7 cellular contexts compared by ENCODE assay signal in the genomic region with DNA sequence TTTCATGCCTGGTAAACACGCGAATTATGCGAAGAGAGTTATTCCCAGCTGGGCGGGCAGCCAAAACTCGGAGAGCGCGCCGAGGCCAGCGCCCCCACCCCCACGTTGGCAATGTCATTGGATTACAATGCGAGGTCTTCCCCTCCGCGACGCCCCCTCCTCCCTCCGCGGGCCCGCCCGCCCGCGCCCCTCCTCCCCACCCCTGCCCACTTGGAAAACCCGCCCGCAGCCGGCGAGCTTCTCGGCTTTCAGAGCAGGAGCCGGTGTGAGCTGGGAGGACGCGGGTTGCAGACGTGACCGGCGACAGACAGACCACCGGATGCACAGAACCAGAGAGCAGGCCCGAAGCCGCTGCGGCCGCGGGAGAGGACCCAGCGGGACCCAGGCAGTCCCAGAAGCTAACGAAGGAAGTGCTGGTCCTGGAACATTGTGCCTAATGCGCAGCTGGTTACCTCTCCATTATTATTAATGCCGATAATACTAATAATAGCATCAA. TPM values are rescaled to one million over a fixed set of nuclear protein-coding genes. Genes with fewer than 3 reads are reported as not detected.
DNase-seq lines count a peak whose midpoint lies in the region; ATAC-seq and TF ChIP-seq lines count a peak whose summit lies in the region.

No MANE protein-coding gene starts in this region.

- TF ChIP-seq POLR2A in esophagus squamous epithelium (IDR thresholded peaks at IDR 0.05), result no peak

- peak; percentile 43 for DNase-seq in GM23248
- DNase-seq in NCI-H69 (lab: John Stamatoyannopoulos, UW), result peak; percentile 36
- DNase-seq in esophagus squamous epithelium (lab: John Stamatoyannopoulos, UW), result no peak
- DNase-seq in NCI-H187 treated with DMSO at 0.1 percent for 48 hours (lab: John Stamatoyannopoulos, UW), result no peak

- in situ Hi-C loops in GM23248 (cut with MboI), result loop anchor here (10.0 kb wide), 2 partner anchors 117 to 347 kb away; no protein-coding TSS in a partner anchor

- no peaks in the 10 kb centered on the region for H3K36me3 ChIP-seq in GM23248 (ENCODE audit: low read depth)
- H3K36me3 ChIP-seq in esophagus squamous epithelium, result no peaks in the 10 kb centered on the region
- no peaks in the 10 kb centered on the region for H3K36me3 ChIP-seq in skeletal muscle tissue (ENCODE audit: control insufficient read depth in 3 of 3, insufficient read depth in 3 of 3, low read length in 3 of 3)

- 5 to 11% methylated on average over 21 to 41 of the region's 41 CpGs for WGBS in GM23248 (ENCODE audit: low coverage in 1 of 2, low lambda C conversion rate in 2 of 2, missing lambda C conversion rate in 2 of 2), 2 experiments
- WGBS in esophagus squamous epithelium, 2 donors, result 4 to 7% methylated on average over 12 to 18 of the region's 41 CpGs

- no peak for TF ChIP-seq CTCF in esophagus squamous epithelium (IDR thresholded peaks at IDR 0.05)

- H3K9me2 ChIP-seq in GM23248 (ENCODE audit: insufficient read depth), result no peaks in the 10 kb centered on the region

- peaks cover 8% of the 10 kb centered on the region; the same call in 1 of the 2 replicates for H3K4me1 ChIP-seq in GM23248 (ENCODE audit: insufficient read depth)
- peaks cover 36 to 56% (median 44%) of the 10 kb centered on the region in 3 donors for H3K4me1 ChIP-seq in esophagus squamous epithelium
- peaks cover 25 to 28% (median 26%) of the 10 kb centered on the region in 3 donors for H3K4me1 ChIP-seq in skeletal muscle tissue (ENCODE audit: control insufficient read depth in 3 of 3, insufficient read depth in 3 of 3, low read length in 3 of 3)

- peak overlapping the region; percentile 73 for H3K4me2 ChIP-seq in GM23248 (ENCODE audit: unreplicated experiment)

- intact Hi-C loops in esophagus squamous epithelium (cut with DNase I), result no loop called here

- H3K79me2 ChIP-seq in GM23248 (ENCODE audit: insufficient read depth), result no peaks in the 10 kb centered on the region

- H3K4me3 ChIP-seq in GM23248 (peak overlapping the region; percentile 70), esophagus squamous epithelium (peak overlapping the region in 3 of 4 donors; percentile 16 to 53 (median 34)), skeletal muscle tissue (ENCODE audit: low read length in 3 of 3) (peak overlapping the region; percentile 52 to 67 (median 63))

- H3F3A ChIP-seq in GM23248 (ENCODE audit: insufficient read depth), result no peaks in the 10 kb centered on the region

- peak overlapping the region; percentile 73 for H2AFZ ChIP-seq in GM23248

- ATAC-seq in GM21526 (IDR thresholded peaks at IDR 0.05; ENCODE audit: low FRiP score, unreplicated experiment) (no peak), GM21529 (IDR thresholded peaks at IDR 0.05; ENCODE audit: unreplicated experiment) (no peak)

- H3K9me3 ChIP-seq in GM23248 (ENCODE audit: low read depth) (no peaks in the 10 kb centered on the region), esophagus squamous epithelium (no peaks in the 10 kb centered on the region), skeletal muscle tissue (ENCODE audit: control insufficient read depth in 3 of 3, low read length in 3 of 3) (no peaks in the 10 kb centered on the region)

- no peaks in the 10 kb centered on the region for H4K20me1 ChIP-seq in GM23248 (ENCODE audit: insufficient read depth)

- H3K27ac ChIP-seq in GM23248, result no peak overlapping the region
- H3K27ac ChIP-seq in esophagus squamous epithelium, result no peak overlapping the region
- H3K27ac ChIP-seq in skeletal muscle tissue (ENCODE audit: low read depth, low read length), result no peak overlapping the region

- peaks cover 10% of the 10 kb centered on the region for H3K27me3 ChIP-seq in GM23248 (replicated peaks; ENCODE audit: insufficient read depth)
- peaks cover 5 to 94% (median 19%) of the 10 kb centered on the region in 4 donors for H3K27me3 ChIP-seq in esophagus squamous epithelium
- H3K27me3 ChIP-seq in skeletal muscle tissue (ENCODE audit: control insufficient read depth in 3 of 3, insufficient read depth in 3 of 3, low read length in 3 of 3), result peaks cover 10 to 36% (median 26%) of the 10 kb centered on the region in 3 donors

- H3K9ac ChIP-seq in GM23248 (no peak overlapping the region), skeletal muscle tissue (ENCODE audit: low read depth in 1 of 3, low read length in 3 of 3) (peak overlapping the region in 1 of 3 donors; percentile 0)

RNA-seq across cellular contexts. Expression of a gene that starts 4.0 kb away (rescaled TPM):
- 6.7 TPM in 2 replicates for total RNA-seq in GM23248 (2014; rRNA removed; shearing (Covaris generic))
- 3.6 and 4.4 TPM in 2 replicates for polyA plus RNA-seq in GM23248 (2016; fragmentation: Nextera tagmentation; extraction: Ambion mirVana)
- total RNA-seq in esophagus squamous epithelium (under 1 TPM in 1 of 4 donors, not detected in 3; 0.38 TPM), skeletal muscle tissue (8.9 TPM)

Comparison
In these comparisons a context has a peak if more than half of its experiments do, and no peak if none do; other contexts are left out.
1. DNase-seq: peak in GM23248 (single experiment) and NCI-H69 (single experiment); none in esophagus squamous epithelium (single experiment) and NCI-H187 treated with DMSO at 0.1 percent for 48 hours (single experiment).
2. Peak in every context shown above with its lines, with median percentiles within 50 percentile points of each other: H3K4me3 ChIP-seq.